In the genomic region with DNA sequence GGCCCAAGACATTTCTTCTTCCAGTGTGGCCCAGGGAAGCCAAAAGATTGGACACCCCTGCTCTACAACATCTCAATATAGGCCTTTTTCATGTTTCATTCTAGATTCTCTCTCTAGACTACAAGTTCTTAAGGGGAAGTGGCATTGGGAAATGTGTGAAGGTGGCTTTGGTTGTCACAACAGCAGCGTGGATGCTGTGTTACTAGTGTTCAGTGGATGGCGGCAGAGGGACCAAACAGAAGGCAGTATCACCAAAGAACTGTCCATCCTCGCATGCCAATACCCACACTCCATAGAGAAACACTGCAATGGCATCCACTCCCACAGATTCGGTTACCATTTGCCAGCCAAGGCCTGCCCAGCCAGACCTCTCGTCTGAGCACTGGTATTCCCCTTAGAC, we compare ENCODE assay signal across 11 cellular contexts. TPM values are rescaled to one million over a fixed set of nuclear protein-coding genes. Genes with fewer than 3 reads are reported as not detected.
DNase-seq lines count a peak whose midpoint lies in the region; ATAC-seq, FAIRE-seq and TF ChIP-seq lines count a peak whose summit lies in the region.
"Had no signal": no experiment of that assay in that cellular context is flagged by ENCODE, and none has a peak within 500 bp of the region (broad histone marks: within the 10 kb centered on the region; RNA-seq: fewer than 3 reads in every experiment).

No MANE protein-coding gene starts in this region.

- BruUV-seq in GM12878 (replicated peaks; lab: Mats Ljungman, UMichigan): TSS peak; percentile 86

- RAD21 ChIA-PET in GM12878 (lab: Charles Lee; ENCODE audit: unreplicated experiment): interaction anchor here (0.6 to 4.2 kb wide), 26 partner anchors 19 to 240 kb away, joined by 3 to 50 read pairs (median 6); a partner anchor contains a TSS

- no peak for TF ChIP-seq POLR2A in GM12878 (IDR thresholded peaks at IDR 0.05; ENCODE audit: low read depth, low read length)

- SMC1A ChIA-PET in GM12878 (lab: Charles Lee; ENCODE audit: uncharacterized antibody, unreplicated experiment): interaction anchor here (0.8 to 3.8 kb wide), 24 partner anchors 12 to 239 kb away, joined by 3 to 43 read pairs (median 5); a partner anchor contains a TSS

- H2AFZ ChIP-seq in GM12878 (ENCODE audit: control insufficient read depth, low read depth, low read length): peak overlapping the region; percentile 63; the same call in 1 of the 2 replicates

- H3K4me3 ChIP-seq in GM12864 (ENCODE audit: low read depth, low read length) (peak overlapping the region; percentile 9; the same call in 1 of the 2 replicates), GM12878 (no peak overlapping the region), BE2C (ENCODE audit: low read depth, low read length) (no peak overlapping the region), HAP-1 (no peak overlapping the region)
- H3K4me3 ChIP-seq: adrenal gland, testis had no signal

- 62% methylated on average over 5 of the region's 5 CpGs for WGBS in GM12878 (ENCODE audit: insufficient coverage, insufficient replicate concordance, low lambda C conversion rate, missing lambda C conversion rate)

- peaks cover 14% of the 10 kb centered on the region; the same call in 2 of the 3 replicates for H3K9me3 ChIP-seq in GM12878 (replicated peaks; ENCODE audit: control insufficient read depth, insufficient read depth, low read length)
- H3K9me3 ChIP-seq in BE2C: no peaks in the 10 kb centered on the region
- no peaks in the 10 kb centered on the region; the same call in 1 of the 2 replicates for H3K9me3 ChIP-seq in HAP-1
- H3K9me3 ChIP-seq: adrenal gland, testis had no signal

- ATAC-seq in GM12878 (peak; percentile 29), HG02623 (IDR thresholded peaks at IDR 0.05; ENCODE audit: unreplicated experiment) (no peak)

- no peaks in the 10 kb centered on the region for H3K27me3 ChIP-seq in GM12878 (replicated peaks in 1 of 2; ENCODE audit: control insufficient read depth in 2 of 2, insufficient read depth in 2 of 2, low read length in 1 of 2)
- H3K27me3 ChIP-seq in BE2C: no peaks in the 10 kb centered on the region
- no peaks in the 10 kb centered on the region for H3K27me3 ChIP-seq in HAP-1 (ENCODE audit: low read depth)
- H3K27me3 ChIP-seq: adrenal gland, testis had no signal

- H3K9ac ChIP-seq in GM12878 (ENCODE audit: control insufficient read depth, insufficient read depth, low read length): no peak overlapping the region

- H4K20me1 ChIP-seq in GM12878 (ENCODE audit: control insufficient read depth, insufficient read depth): no peaks in the 10 kb centered on the region

- TF ChIP-seq EP300 in GM12878 (IDR thresholded peaks at IDR 0.05; ENCODE audit: borderline replicate concordance in 1 of 2, control insufficient read depth in 1 of 2, low read depth in 2 of 2, low read length in 2 of 2): no peak

- no peak for TF ChIP-seq RAD21 in GM12878 (IDR thresholded peaks at IDR 0.05; ENCODE audit: insufficient read depth, low read depth, low read length)

- H3K27ac ChIP-seq in GM12878 (ENCODE audit: control insufficient read depth, insufficient read depth): peak overlapping the region; percentile 51
- H3K27ac ChIP-seq: testis had no signal

- no peak for FAIRE-seq in GM12878 (lab: Jason Lieb, UNC)

- peak; percentile 74 to 81 for DNase-seq in AML-193 (lab: John Stamatoyannopoulos, UW)
- DNase-seq in GM12864 (ENCODE audit: low read depth): peak; percentile 65
- peak; percentile 81 for DNase-seq in NOMO-1 treated with dmso at 0.1 percent for 144 hours (lab: John Stamatoyannopoulos, UW; ENCODE audit: unreplicated experiment)
- no peak for DNase-seq in GM12878 (ENCODE audit: low read depth, low spot score)
- no peak for DNase-seq in BE2C
- DNase-seq in HAP-1 (ENCODE audit: low spot score in 2 of 2): no peak
- no peak for DNase-seq in posterior vena cava (ENCODE audit: low spot score)
- DNase-seq: NCI-H510A treated with DMSO at 0.1 percent for 48 hours, testis had no signal

- intact Hi-C loops in GM12878 (cut with micrococcal nuclease; ENCODE audit: unreplicated experiment): loop anchor here (1.0 to 2.0 kb wide), 4 partner anchors 26 to 177 kb away; no protein-coding TSS in a partner anchor
- intact Hi-C loops in posterior vena cava (cut with DNase I): loop anchor here in 1 of 2 donors (5.0 to 10.0 kb wide), 2 partner anchors 179 to 237 kb away; no protein-coding TSS in a partner anchor

- no peaks in the 10 kb centered on the region for H3K79me2 ChIP-seq in GM12878 (ENCODE audit: control insufficient read depth, insufficient read depth, low read length)

- CTCF ChIA-PET in GM12878 (lab: Yijun Ruan, JAX): interaction anchor here (0.7 to 10.7 kb wide), 11 partner anchors 8 to 241 kb away, joined by 3 to 319 read pairs (median 5); a partner anchor contains a TSS

- POLR2A ChIA-PET in GM12878 (lab: Charles Lee): interaction anchor here (0.5 to 3.2 kb wide), 15 partner anchors 12 to 239 kb away, joined by 3 to 40 read pairs (median 7); a partner anchor contains a TSS

- in situ Hi-C loops in GM12878 (cut with MboI): no loop called here
- in situ Hi-C loops in HAP-1 (cut with MboI; ENCODE audit: low sequenced_read_pairs): loop anchor here (10.0 kb wide), 1 partner anchor 61 kb away; no protein-coding TSS in a partner anchor

- no peaks in the 10 kb centered on the region for H3K36me3 ChIP-seq in GM12878 (ENCODE audit: control insufficient read depth in 2 of 2, insufficient read depth in 2 of 2, low read length in 1 of 2)
- H3K36me3 ChIP-seq in BE2C: no peaks in the 10 kb centered on the region
- H3K36me3 ChIP-seq in HAP-1 (replicated peaks): no peaks in the 10 kb centered on the region
- H3K36me3 ChIP-seq: adrenal gland had no signal

- TF ChIP-seq CTCF in GM12864 (IDR thresholded peaks at IDR 0.05; ENCODE audit: low read depth, low read length, missing control alignments): peak; percentile 32
- TF ChIP-seq CTCF in GM12878 (IDR thresholded peaks at IDR 0.05 in 2 of 3, conservative IDR thresholded peaks at IDR 0.05 in 1 of 3; ENCODE audit: control insufficient read depth in 2 of 3, extremely low read depth in 1 of 3, insufficient read depth in 1 of 3, low read depth in 3 of 3, low read length in 3 of 3): peak in 1 of 3 experiments; percentile 8; a peak in 1 of 6 replicates
- TF ChIP-seq CTCF in BE2C (IDR thresholded peaks at IDR 0.05; ENCODE audit: low read depth, low read length): no peak

- H3K4me1 ChIP-seq in GM12878 (ENCODE audit: control insufficient read depth, insufficient read depth, low read length): peaks cover 19% of the 10 kb centered on the region
- no peaks in the 10 kb centered on the region for H3K4me1 ChIP-seq in BE2C
- H3K4me1 ChIP-seq in HAP-1: no peaks in the 10 kb centered on the region
- H3K4me1 ChIP-seq: adrenal gland, testis had no signal

- peak overlapping the region; percentile 45; the same call in 1 of the 2 replicates for H3K4me2 ChIP-seq in GM12878 (ENCODE audit: control insufficient read depth, insufficient read depth)

TF ChIP-seq in GM12878, 131 proteins besides CTCF, POLR2A, EP300 and RAD21:
- TF ChIP-seq GATAD2B (conservative IDR thresholded peaks at IDR 0.05; ENCODE audit: low read depth) (0 out of 2 replicates have a peak, but pooled peaks have one; percentile 15), SPI1 (IDR thresholded peaks at IDR 0.05; ENCODE audit: borderline replicate concordance, insufficient read depth, low read depth, low read length) (peak; percentile 60; the same call in 1 of the 2 replicates), SMC3 (IDR thresholded peaks at IDR 0.05; ENCODE audit: borderline replicate concordance, low read length) (peak; percentile 15; the same call in 1 of the 2 replicates), ZNF384 (IDR thresholded peaks at IDR 0.05; ENCODE audit: borderline replicate concordance, low read depth, low read length) (0 out of 2 replicates have a peak, but pooled peaks have one; percentile 4)
- TF ChIP-seq, protein P1, sequence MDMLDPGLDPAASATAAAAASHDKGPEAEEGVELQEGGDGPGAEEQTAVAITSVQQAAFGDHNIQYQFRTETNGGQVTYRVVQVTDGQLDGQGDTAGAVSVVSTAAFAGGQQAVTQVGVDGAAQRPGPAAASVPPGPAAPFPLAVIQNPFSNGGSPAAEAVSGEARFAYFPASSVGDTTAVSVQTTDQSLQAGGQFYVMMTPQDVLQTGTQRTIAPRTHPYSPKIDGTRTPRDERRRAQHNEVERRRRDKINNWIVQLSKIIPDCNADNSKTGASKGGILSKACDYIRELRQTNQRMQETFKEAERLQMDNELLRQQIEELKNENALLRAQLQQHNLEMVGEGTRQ (IDR thresholded peaks at IDR 0.05; ENCODE audit: borderline replicate concordance, low read depth, low read length): no peak

RNA-seq across cellular contexts. Expression of a gene that starts 24.3 kb away (rescaled TPM):
- total RNA-seq in GM12878 (2013; cell fraction: nucleolus; rRNA removed): 126 and 141 TPM in 2 replicates
- total RNA-seq in GM12878 (2014; rRNA removed) (13.6 and 15.9 TPM in 2 replicates), GM12878 (2014; rRNA removed; fragmentation: Illumina TruSeq; extraction: Trizol) (17.8 and 20.4 TPM in 2 replicates), GM12878 (2021) (57.7 and 64.7 TPM in 2 replicates), posterior vena cava (10 to 100 TPM; 26.7 to 31.3 TPM)
- 70.8 TPM for polyA plus RNA-seq in GM12878 (2011; ENCODE audit: low read depth)
- polyA plus RNA-seq in GM12878 (2011; rRNA removed) (99.7 and 143 TPM in 2 replicates), GM12878 (2014; fragmentation: Illumina TruSeq; extraction: Trizol) (76.6 and 99.0 TPM in 2 replicates), GM12878 (2014; fragmentation: Nextera tagmentation; extraction: Ambion mirVana) (10 to 100 TPM in 1 of 2 experiments, 1 to 10 TPM in 1; 8.5 to 23.3 TPM), GM12878 (2014; rRNA removed) (29.1 and 51.4 TPM in 2 replicates), GM12878 (2016; fragmentation: Nextera tagmentation; extraction: Ambion mirVana) (10 to 100 TPM; 66.1 to 67.4 TPM)
- polyA plus RNA-seq in GM12878 (2011; cell fraction: cytosol; rRNA removed): 30.3 and 40.8 TPM in 2 replicates
- polyA plus RNA-seq in GM12878 (2011; cell fraction: nucleus; rRNA removed): 41.7 and 46.0 TPM in 2 replicates
- polyA plus RNA-seq in GM12878 (2012): 47.7 and 70.7 TPM in 2 replicates
- polyA minus RNA-seq in GM12878 (2011; rRNA and poly(A)+ RNA removed): 41.2 and 93.3 TPM in 2 replicates
- 18.4 and 19.6 TPM in 2 replicates for polyA minus RNA-seq in GM12878 (2011; cell fraction: cytosol; rRNA and poly(A)+ RNA removed)
- polyA minus RNA-seq in GM12878 (2011; cell fraction: nucleus; rRNA and poly(A)+ RNA removed): 16.2 and 23.5 TPM in 2 replicates
- polyA plus RNA-seq in BE2C (2012; ENCODE audit: insufficient read depth, insufficient read length, low read depth): 5.3 TPM

Comparison
In these comparisons a context has a peak if more than half of its experiments do, and no peak if none do; other contexts are left out.
1. DNase-seq: peak in AML-193 (2 of 2), GM12864 (single experiment) and NOMO-1 treated with dmso at 0.1 percent for 144 hours (single experiment); none in GM12878 (single experiment), BE2C (single experiment), HAP-1 (0 of 2) and posterior vena cava (single experiment).